Comparison of ENCODE assay signal across 8 cellular contexts in the genomic region with DNA sequence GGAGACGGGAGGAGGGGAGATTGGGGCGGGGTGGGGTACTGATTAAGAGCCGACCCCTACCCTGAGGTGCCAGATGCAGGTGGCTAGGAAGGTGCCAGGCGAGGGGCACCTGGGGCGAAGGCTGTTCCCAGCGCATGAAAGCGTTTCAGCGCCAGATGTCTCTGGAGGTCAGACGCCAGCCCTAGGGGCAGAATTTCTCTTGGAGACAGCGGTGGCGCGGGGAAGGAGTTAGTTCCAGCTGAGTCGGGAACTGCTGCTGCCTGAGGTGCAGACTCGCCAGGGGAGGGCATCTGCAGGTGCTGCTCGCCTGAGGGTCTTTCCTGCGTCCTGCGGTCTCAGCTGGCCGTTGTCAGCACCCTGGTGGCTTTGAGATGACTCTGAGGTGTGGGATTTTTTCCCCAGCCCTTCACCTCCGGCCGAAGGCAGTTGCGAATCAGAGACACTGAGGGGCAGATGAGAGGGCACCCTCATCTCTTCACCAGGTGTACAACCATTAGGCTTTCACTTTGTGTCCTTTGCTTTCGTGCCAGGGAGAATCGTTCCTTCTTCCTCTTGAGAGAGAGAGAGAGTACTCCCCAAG. TPM values are rescaled to one million over a fixed set of nuclear protein-coding genes. Genes with fewer than 3 reads are reported as not detected.
DNase-seq lines count a peak whose midpoint lies in the region; ATAC-seq and TF ChIP-seq lines count a peak whose summit lies in the region.

No MANE protein-coding gene starts in this region.

- H3K36me3 ChIP-seq in breast epithelium (no peaks in the 10 kb centered on the region), kidney epithelial cell (ENCODE audit: control insufficient read depth, insufficient read depth, low read length) (no peaks in the 10 kb centered on the region)

- DNase-seq in NCI-H2196 (lab: John Stamatoyannopoulos, UW; ENCODE audit: unreplicated experiment): peak; percentile 21
- no peak for DNase-seq in NCI-H2196 treated with DMSO at 0.1 percent for 48 hours (lab: John Stamatoyannopoulos, UW; ENCODE audit: unreplicated experiment)
- peak; percentile 32 for DNase-seq in HT1080 (ENCODE audit: low read depth)
- peak; percentile 57 for DNase-seq in SK-MEL-5 (ENCODE audit: low read depth, low spot score)
- peak; percentile 53 to 75 for DNase-seq in breast epithelium (ENCODE audit: low spot score in 2 of 2)
- DNase-seq in kidney epithelial cell (ENCODE audit: low read depth): no peak
- DNase-seq in stimulated activated CD4-positive, alpha-beta T cell treated with anti-CD3 and anti-CD28 coated beads, Interleukin-1b, Interleukin-23, amount 100 ng/mL, for 48 hours: peak; percentile 15

- H3K27ac ChIP-seq in breast epithelium: peak overlapping the region; percentile 78 to 94

- H3K9me3 ChIP-seq in breast epithelium: no peaks in the 10 kb centered on the region

- no peak for ATAC-seq in GM19395 (IDR thresholded peaks at IDR 0.05; ENCODE audit: unreplicated experiment)

- intact Hi-C loops in breast epithelium (cut with DNase I; ENCODE audit: low total_unique reads): no loop called here

- TF ChIP-seq CTCF in breast epithelium (IDR thresholded peaks at IDR 0.05) (peak in 1 of 3 donors; percentile 20), kidney epithelial cell (IDR thresholded peaks at IDR 0.05; ENCODE audit: insufficient read depth, low read length, poor library complexity, severe bottlenecking) (no peak)

- H3K27me3 ChIP-seq in breast epithelium: no peaks in the 10 kb centered on the region
- no peaks in the 10 kb centered on the region for H3K27me3 ChIP-seq in kidney epithelial cell (ENCODE audit: control insufficient read depth, insufficient read depth, low read length)

- H3K4me3 ChIP-seq in breast epithelium: peak overlapping the region; percentile 44 to 77 (median 74)
- peak overlapping the region; percentile 43 for H3K4me3 ChIP-seq in kidney epithelial cell (ENCODE audit: low read depth, low read length)

- no peak for TF ChIP-seq POLR2A in breast epithelium (IDR thresholded peaks at IDR 0.05)

- no peaks in the 10 kb centered on the region for H3K4me1 ChIP-seq in breast epithelium

- in situ Hi-C loops in SK-MEL-5 (cut with HindIII; ENCODE audit: low pct_unique_long_range_greater_than_20kb, low sequenced_read_pairs): no loop called here

RNA-seq across cellular contexts. Expression of a gene that starts 0.5 kb away (rescaled TPM):
- total RNA-seq in HT1080 (2014; rRNA removed; shearing (Covaris generic)): 1.6 and 2.4 TPM in 2 replicates
- 0.10 TPM in 2 replicates for polyA plus RNA-seq in HT1080 (2015; cell fraction: cytosol; rRNA removed)
- polyA plus RNA-seq in HT1080 (2015; cell fraction: nucleus; rRNA removed): 3.9 TPM in 2 replicates
- total RNA-seq in SK-MEL-5 (2014; rRNA removed; shearing (Covaris generic)): 1.9 and 2.7 TPM in 2 replicates
- polyA plus RNA-seq in SK-MEL-5 (2015; cell fraction: cytosol; rRNA removed): 2.7 and 4.6 TPM in 2 replicates
- 7.7 and 21.2 TPM in 2 replicates for polyA plus RNA-seq in SK-MEL-5 (2015; cell fraction: nucleus; rRNA removed)
- total RNA-seq in breast epithelium: 10 to 100 TPM in 2 of 3 donors, under 1 TPM in 1; 0.16 to 28.1 (median 13.4) TPM
- total RNA-seq in kidney epithelial cell: 23.6 and 29.3 TPM in 2 replicates

RNA-seq across cellular contexts. Expression of a gene that starts 28.4 kb away (rescaled TPM):
- total RNA-seq in HT1080 (2014; rRNA removed; shearing (Covaris generic)): 7.2 and 9.3 TPM in 2 replicates
- polyA plus RNA-seq in HT1080 (2015; cell fraction: cytosol; rRNA removed): 13.7 and 13.8 TPM in 2 replicates
- polyA plus RNA-seq in HT1080 (2015; cell fraction: nucleus; rRNA removed): 17.0 and 18.5 TPM in 2 replicates
- 4.2 and 7.1 TPM in 2 replicates for total RNA-seq in SK-MEL-5 (2014; rRNA removed; shearing (Covaris generic))
- polyA plus RNA-seq in SK-MEL-5 (2015; cell fraction: cytosol; rRNA removed): 6.1 and 6.6 TPM in 2 replicates
- 8.0 and 8.8 TPM in 2 replicates for polyA plus RNA-seq in SK-MEL-5 (2015; cell fraction: nucleus; rRNA removed)
- 10 to 100 TPM in 2 of 3 donors, 1 to 10 TPM in 1; 7.2 to 21.2 (median 13.4) TPM for total RNA-seq in breast epithelium
- 69.1 and 74.4 TPM in 2 replicates for total RNA-seq in kidney epithelial cell

RNA-seq across cellular contexts. Expression of a gene that starts 52.4 kb away (rescaled TPM):
- 13.0 and 27.6 TPM in 2 replicates for total RNA-seq in HT1080 (2014; rRNA removed; shearing (Covaris generic))
- 16.6 and 17.9 TPM in 2 replicates for polyA plus RNA-seq in HT1080 (2015; cell fraction: cytosol; rRNA removed)
- polyA plus RNA-seq in HT1080 (2015; cell fraction: nucleus; rRNA removed): 80.1 and 88.9 TPM in 2 replicates
- 25.3 and 25.5 TPM in 2 replicates for total RNA-seq in SK-MEL-5 (2014; rRNA removed; shearing (Covaris generic))
- polyA plus RNA-seq in SK-MEL-5 (2015; cell fraction: cytosol; rRNA removed): 33.3 and 51.0 TPM in 2 replicates
- polyA plus RNA-seq in SK-MEL-5 (2015; cell fraction: nucleus; rRNA removed): 239 and 241 TPM in 2 replicates
- 10 to 100 TPM; 37.0 to 72.6 (median 60.3) TPM for total RNA-seq in breast epithelium
- total RNA-seq in kidney epithelial cell: 30.3 and 36.4 TPM in 2 replicates

Comparison
In these comparisons a context has a peak if more than half of its experiments do, and no peak if none do; other contexts are left out.
1. DNase-seq: peak in NCI-H2196 (single experiment), HT1080 (single experiment), SK-MEL-5 (single experiment), breast epithelium (2 of 2) and stimulated activated CD4-positive, alpha-beta T cell treated with anti-CD3 and anti-CD28 coated beads, Interleukin-1b, Interleukin-23, amount 100 ng/mL, for 48 hours (single experiment); none in NCI-H2196 treated with DMSO at 0.1 percent for 48 hours (single experiment) and kidney epithelial cell (single experiment).